Comparison of ENCODE assay signal across 21 cellular contexts in genomic region chr16:77841275-77841640, GRCh38. TPM values are rescaled to one million over a fixed set of nuclear protein-coding genes. Genes with fewer than 3 reads are reported as not detected.
A peak's percentile ranks its signal among the peaks of the same experiment; 100 is the strongest.
DNase-seq lines count a peak whose midpoint lies in the region; ATAC-seq, FAIRE-seq and TF ChIP-seq lines count a peak whose summit lies in the region.
"Had no signal": no experiment of that assay in that cellular context is flagged by ENCODE, and none has a peak within 500 bp of the region (broad histone marks: within the 10 kb centered on the region; RNA-seq: fewer than 3 reads in every experiment).

No MANE protein-coding gene starts in this region.

- ATAC-seq in left colon (peak; percentile 87), GM21717 (IDR thresholded peaks at IDR 0.05; ENCODE audit: unreplicated experiment) (no peak)

- H3K9me2 ChIP-seq in Karpas-422 (replicated peaks; ENCODE audit: insufficient read depth, low read length): no peaks in the 10 kb centered on the region

- H3K4me3 Mint-ChIP-seq in type B pancreatic cell: no peak overlapping the region
- H3K4me3 Mint-ChIP-seq: CD4-positive, CD25-positive, alpha-beta regulatory T cell; CD8-positive, alpha-beta memory T cell; IgD-negative memory B cell had no signal

- TF ChIP-seq CTCF in bronchial epithelial cell (IDR thresholded peaks at IDR 0.05; ENCODE audit: insufficient read depth, low read length, severe bottlenecking) (no peak), type B pancreatic cell (conservative IDR thresholded peaks at IDR 0.05) (no peak)

- peak overlapping the region; percentile 48 for H3K27ac Mint-ChIP-seq in type B pancreatic cell
- H3K27ac Mint-ChIP-seq: CD4-positive, CD25-positive, alpha-beta regulatory T cell; CD8-positive, alpha-beta memory T cell; IgD-negative memory B cell had no signal

- no peak overlapping the region for H3K4me2 ChIP-seq in Karpas-422 (ENCODE audit: low read depth, low read length, poor library complexity, severe bottlenecking)

- H3K36me3 ChIP-seq in bronchial epithelial cell (ENCODE audit: control insufficient read depth, insufficient read depth, low read length) (no peaks in the 10 kb centered on the region), Karpas-422 (ENCODE audit: insufficient read depth, low read length) (no peaks in the 10 kb centered on the region)
- H3K36me3 ChIP-seq: BE2C had no signal

- H3K4me1 Mint-ChIP-seq in type B pancreatic cell (ENCODE audit: unreplicated experiment): peaks cover 22% of the 10 kb centered on the region
- H3K4me1 Mint-ChIP-seq: CD4-positive, CD25-positive, alpha-beta regulatory T cell; CD8-positive, alpha-beta memory T cell; IgD-negative memory B cell had no signal

- no peaks in the 10 kb centered on the region for H3K9me3 Mint-ChIP-seq in type B pancreatic cell
- H3K9me3 Mint-ChIP-seq: CD4-positive, CD25-positive, alpha-beta regulatory T cell; CD8-positive, alpha-beta memory T cell; IgD-negative memory B cell had no signal

- FAIRE-seq in bronchial epithelial cell (lab: Jason Lieb, UNC): no peak
- FAIRE-seq: D721Med had no signal

- intact Hi-C loops in left colon (cut with DNase I, micrococcal nuclease) (no loop called here), posterior vena cava (cut with DNase I) (no loop called here)

- H3K9ac ChIP-seq in Karpas-422 (ENCODE audit: low read length): no peak overlapping the region

- peaks cover 6% of the 10 kb centered on the region for H3K4me1 ChIP-seq in Karpas-422 (ENCODE audit: low read length)
- H3K4me1 ChIP-seq: BE2C had no signal

- H3K27me3 Mint-ChIP-seq in type B pancreatic cell: peaks cover 4% of the 10 kb centered on the region

- no peaks in the 10 kb centered on the region for H3K79me2 ChIP-seq in Karpas-422 (ENCODE audit: low read length)

- H3K27ac ChIP-seq in Karpas-422 (ENCODE audit: low read length): no peak overlapping the region

- H4K20me1 ChIP-seq in Karpas-422 (ENCODE audit: insufficient read depth, low read depth, low read length): 0 out of 2 replicates have a peak, but pooled peaks cover 5% of the 10 kb centered on the region

- no peak overlapping the region for H2AFZ ChIP-seq in Karpas-422 (ENCODE audit: low read length)

- peaks cover 3% of the 10 kb centered on the region for H3K36me3 Mint-ChIP-seq in type B pancreatic cell
- H3K36me3 Mint-ChIP-seq: CD4-positive, CD25-positive, alpha-beta regulatory T cell; CD8-positive, alpha-beta memory T cell; IgD-negative memory B cell had no signal

- H3K9me3 ChIP-seq in Karpas-422 (ENCODE audit: low read length): no peaks in the 10 kb centered on the region
- H3K9me3 ChIP-seq: BE2C had no signal

- H3K27me3 ChIP-seq in bronchial epithelial cell (ENCODE audit: control insufficient read depth, insufficient read depth, low read length) (no peaks in the 10 kb centered on the region), Karpas-422 (ENCODE audit: low read length) (no peaks in the 10 kb centered on the region)
- H3K27me3 ChIP-seq: BE2C had no signal

- DNase-seq in EH (ENCODE audit: low read depth): peak; percentile 5
- DNase-seq in bronchial epithelial cell (ENCODE audit: low read depth): peak; percentile 20
- DNase-seq in left colon: peak; percentile 21 to 57
- DNase-seq in type B pancreatic cell (ENCODE audit: extremely low spot score, unreplicated experiment): no peak
- no peak for DNase-seq in Karpas-422
- DNase-seq in posterior vena cava (ENCODE audit: low spot score): no peak
- DNase-seq in 8988T: no peak
- DNase-seq: BE2C; C1 segment of cervical spinal cord; CD4-positive, CD25-positive, alpha-beta regulatory T cell; CD8-positive, alpha-beta memory T cell; COR-L47; DMS153; DMS79; GF-D8; GOT3; H7 had no signal

- H3K4me3 ChIP-seq in bronchial epithelial cell (ENCODE audit: low read depth, low read length) (no peak overlapping the region), Karpas-422 (ENCODE audit: low read length) (no peak overlapping the region)

RNA-seq across cellular contexts. Expression of gene VAT1L, which starts 52.9 kb away (rescaled TPM):
- total RNA-seq in bronchial epithelial cell: not detected in 2 replicates
- total RNA-seq in left colon: 1 to 10 TPM in 1 of 2 donors, under 1 TPM in 1; 0.73 to 1.6 TPM
- total RNA-seq in type B pancreatic cell (ENCODE audit: low replicate concordance): 0.76 and 12.4 TPM in 2 replicates
- 5.1 and 5.8 TPM in 2 replicates for total RNA-seq in Karpas-422 (2014; rRNA removed; shearing (Covaris generic); ENCODE audit: low replicate concordance)
- under 1 TPM; 0.23 to 0.33 TPM for total RNA-seq in posterior vena cava
- total RNA-seq: A172; CD4-positive, CD25-positive, alpha-beta regulatory T cell; CD8-positive, alpha-beta memory T cell had no signal

Comparison
In these comparisons a context has a peak if more than half of its experiments do, and no peak if none do; other contexts are left out.
1. DNase-seq: peak in EH (single experiment), bronchial epithelial cell (single experiment) and left colon (2 of 2); none in type B pancreatic cell (single experiment), Karpas-422 (single experiment), posterior vena cava (single experiment) and 8988T (single experiment).